In genomic region chr5:83927140-83927733, GRCh38 we compare ENCODE assay signal across 8 cellular contexts.
A peak's percentile ranks its signal among the peaks of the same experiment; 100 is the strongest.
DNase-seq lines count a peak whose midpoint lies in the region; ATAC-seq and TF ChIP-seq lines count a peak whose summit lies in the region.

No MANE protein-coding gene starts in this region.

- DNase-seq in EL (peak; percentile 57), NCI-H226 (peak; percentile 51), glomerular visceral epithelial cell (ENCODE audit: extremely low spot score) (peak; percentile 83), progenitor cell of endocrine pancreas (ENCODE audit: low spot score, unreplicated experiment) (peak; percentile 70)
- peak; percentile 41 for DNase-seq in activated T-cell treated with anti-CD3 and anti-CD28 coated beads, Interleukin-2, amount 50 U/mL, for 24 hours

- no peak overlapping the region for H3K27ac ChIP-seq in 22Rv1

- no peaks in the 10 kb centered on the region for H3K9me3 Mint-ChIP-seq in activated T-cell treated with anti-CD3 and anti-CD28 coated beads, Interleukin-2, amount 50 U/mL, for 24 hours
- H3K9me3 Mint-ChIP-seq in progenitor cell of endocrine pancreas (ENCODE audit: low read depth), result peaks cover 1% of the 10 kb centered on the region
- H3K9me3 Mint-ChIP-seq in activated T-helper 17 cell treated with anti-CD3 and anti-CD28 coated beads, Interleukin-2, amount 50 U/mL, for 72 hours, result no peaks in the 10 kb centered on the region

- no peak overlapping the region for H3K27ac Mint-ChIP-seq in activated T-cell treated with anti-CD3 and anti-CD28 coated beads, Interleukin-2, amount 50 U/mL, for 24 hours
- H3K27ac Mint-ChIP-seq in progenitor cell of endocrine pancreas, result no peak overlapping the region
- H3K27ac Mint-ChIP-seq in activated T-helper 17 cell treated with anti-CD3 and anti-CD28 coated beads, Interleukin-2, amount 50 U/mL, for 72 hours, result no peak overlapping the region

- H3K36me3 Mint-ChIP-seq in activated T-cell treated with anti-CD3 and anti-CD28 coated beads, Interleukin-2, amount 50 U/mL, for 24 hours (ENCODE audit: low read depth), result no peaks in the 10 kb centered on the region
- no peaks in the 10 kb centered on the region for H3K36me3 Mint-ChIP-seq in progenitor cell of endocrine pancreas (ENCODE audit: insufficient read depth)
- no peaks in the 10 kb centered on the region for H3K36me3 Mint-ChIP-seq in activated T-helper 17 cell treated with anti-CD3 and anti-CD28 coated beads, Interleukin-2, amount 50 U/mL, for 72 hours (ENCODE audit: low read depth)

- TF ChIP-seq CTCF in 22Rv1 (IDR thresholded peaks at IDR 0.05), result peak; percentile 94
- TF ChIP-seq CTCF in progenitor cell of endocrine pancreas (IDR thresholded peaks at IDR 0.05; ENCODE audit: unreplicated experiment), result peak; percentile 91

- no peaks in the 10 kb centered on the region for H3K4me1 Mint-ChIP-seq in activated T-cell treated with anti-CD3 and anti-CD28 coated beads, Interleukin-2, amount 50 U/mL, for 24 hours (ENCODE audit: low read depth)
- peaks cover 4% of the 10 kb centered on the region for H3K4me1 Mint-ChIP-seq in progenitor cell of endocrine pancreas (ENCODE audit: low read depth)
- H3K4me1 Mint-ChIP-seq in activated T-helper 17 cell treated with anti-CD3 and anti-CD28 coated beads, Interleukin-2, amount 50 U/mL, for 72 hours, result no peaks in the 10 kb centered on the region

- no peak overlapping the region for H3K4me3 Mint-ChIP-seq in activated T-cell treated with anti-CD3 and anti-CD28 coated beads, Interleukin-2, amount 50 U/mL, for 24 hours
- no peak overlapping the region for H3K4me3 Mint-ChIP-seq in progenitor cell of endocrine pancreas (ENCODE audit: low read depth)
- H3K4me3 Mint-ChIP-seq in activated T-helper 17 cell treated with anti-CD3 and anti-CD28 coated beads, Interleukin-2, amount 50 U/mL, for 72 hours, result no peak overlapping the region

- no peaks in the 10 kb centered on the region for H3K27me3 Mint-ChIP-seq in activated T-cell treated with anti-CD3 and anti-CD28 coated beads, Interleukin-2, amount 50 U/mL, for 24 hours
- H3K27me3 Mint-ChIP-seq in progenitor cell of endocrine pancreas, result peaks cover 42% of the 10 kb centered on the region
- peaks cover 13% of the 10 kb centered on the region for H3K27me3 Mint-ChIP-seq in activated T-helper 17 cell treated with anti-CD3 and anti-CD28 coated beads, Interleukin-2, amount 50 U/mL, for 72 hours

- peak; percentile 63 for ATAC-seq in HG02588 (IDR thresholded peaks at IDR 0.05; ENCODE audit: unreplicated experiment)
- no peak for ATAC-seq in activated T-helper 17 cell treated with anti-CD3 and anti-CD28 coated beads, Interleukin-2, amount 50 U/mL, for 72 hours (replicated peaks)
